4 cellular contexts compared by ENCODE assay signal in the genomic region with DNA sequence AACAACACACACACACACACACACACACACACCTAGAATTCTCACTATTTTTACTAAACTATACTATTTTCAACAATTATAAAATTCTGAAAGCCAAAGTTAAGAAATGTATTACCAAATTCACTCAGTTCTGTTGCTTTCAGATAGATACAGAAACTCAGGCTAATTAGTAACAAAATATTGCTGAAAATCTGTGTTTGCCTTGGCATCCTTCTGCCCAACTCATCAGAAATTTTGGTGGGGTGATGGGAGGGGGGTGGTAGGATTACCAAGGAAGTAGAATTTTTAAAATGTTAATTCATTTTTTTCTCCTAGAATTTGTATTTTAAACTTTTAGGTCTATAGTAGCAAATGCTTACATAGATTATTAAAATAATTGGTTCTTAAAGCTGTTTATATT.
"Had no signal": no experiment of that assay in that cellular context is flagged by ENCODE, and none has a peak within 500 bp of the region (broad histone marks: within the 10 kb centered on the region; RNA-seq: fewer than 3 reads in every experiment).

No MANE protein-coding gene starts in this region.

- H3K27ac ChIP-seq: HL-60, KMS-11 had no signal

- FAIRE-seq: HTR-8/SVneo had no signal

- DNase-seq: IMR-90 had no signal

- H3K4me2 ChIP-seq: KMS-11 had no signal

- H3K9ac ChIP-seq: KMS-11 had no signal
